ENCODE assay signal across 7 cellular contexts in the genomic region with DNA sequence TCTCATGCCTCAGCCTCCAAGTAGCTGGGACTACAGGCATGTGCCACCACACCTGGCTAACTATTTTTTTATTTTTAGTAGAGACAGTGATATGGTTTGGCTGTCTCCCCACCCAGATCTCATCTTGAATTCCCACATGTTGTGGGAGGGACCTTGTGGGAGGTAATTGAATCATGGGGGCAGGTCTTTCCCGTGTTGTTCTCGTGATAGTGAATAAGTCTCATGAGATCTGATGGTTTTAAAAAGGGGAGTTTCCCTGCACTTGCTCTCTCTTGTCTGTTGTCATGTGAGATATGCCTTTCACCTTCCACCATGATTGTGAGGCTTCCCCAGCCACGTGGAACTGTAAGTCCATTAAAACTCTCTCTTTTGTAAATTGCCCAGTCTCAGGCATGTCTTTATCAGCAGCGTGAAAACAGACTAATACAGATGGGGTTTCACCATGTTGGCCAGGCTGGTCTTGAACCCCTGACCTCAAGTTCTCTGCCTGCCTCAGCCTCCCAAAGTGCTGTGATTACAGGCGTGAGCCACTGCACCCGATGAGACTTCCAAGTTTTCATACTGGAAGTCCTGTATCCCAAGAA. TPM values are rescaled to one million over a fixed set of nuclear protein-coding genes. Genes with fewer than 3 reads are reported as not detected.
"Had no signal": no experiment of that assay in that cellular context is flagged by ENCODE, and none has a peak within 500 bp of the region (broad histone marks: within the 10 kb centered on the region; RNA-seq: fewer than 3 reads in every experiment).

No MANE protein-coding gene starts in this region.

RNA-seq across cellular contexts. Expression of gene KCTD14, which starts 8.0 kb away (rescaled TPM):
- total RNA-seq: OCI-LY7, Right ventricle myocardium superior had no signal

RNA-seq across cellular contexts. Expression of gene THRSP, which starts 48.6 kb away (rescaled TPM):
- total RNA-seq: M059J; OCI-LY7; PC-3; SJSA1; T-cell; T-helper 1 cell treated with Interleukin-12 subunit alpha and Interleukin-12 subunit beta and Interleukin-4 antibody, amounts not matched to agents 30 ng/mL and 1 ng/mL, for 36 hours had no signal
